8 cellular contexts compared by ENCODE assay signal in genomic region chr19:17539288-17540117, GRCh38. TPM values are rescaled to one million over a fixed set of nuclear protein-coding genes. Genes with fewer than 3 reads are reported as not detected.
DNase-seq lines count a peak whose midpoint lies in the region; ATAC-seq and TF ChIP-seq lines count a peak whose summit lies in the region.

No MANE protein-coding gene starts in this region.

- no peak overlapping the region for H3K27ac ChIP-seq in RWPE2 (ENCODE audit: poor library complexity, severe bottlenecking)

- no peaks in the 10 kb centered on the region for H3K36me3 Mint-ChIP-seq in natural killer cell treated with Interleukin-12 subunit alpha and Interleukin-12 subunit beta and Interleukin-15 and Interleukin-18, amount 100 ng/mL, for 72 hours
- H3K36me3 Mint-ChIP-seq in stimulated activated memory B cell treated with anti-CD40 and anti-IgM and Interleukin-4, amounts not matched to agents 10 μg/mL and 1 μg/mL and 100 μg/mL, for 72 hours = peaks cover 64% of the 10 kb centered on the region

- no peaks in the 10 kb centered on the region for H3K4me1 ChIP-seq in RWPE2 (ENCODE audit: insufficient read depth, poor library complexity, severe bottlenecking)

- peak; percentile 92 for DNase-seq in AG10803 (ENCODE audit: low read depth)
- DNase-seq in MG63 = peak; percentile 95
- DNase-seq in RWPE2 (ENCODE audit: low spot score) = peak; percentile 99
- DNase-seq in activated T-helper 9 cell treated with anti-CD3 and anti-CD28 coated beads, Interleukin-2, amount 50 U/mL, for 16 hours (ENCODE audit: low read depth) = peak; percentile 94
- DNase-seq in fibroblast of the aortic adventitia (ENCODE audit: low read depth) = peak; percentile 93
- DNase-seq in natural killer cell treated with Interleukin-12 subunit alpha and Interleukin-12 subunit beta and Interleukin-15 and Interleukin-18, amount 100 ng/mL, for 72 hours (ENCODE audit: low spot score) = peak; percentile 97

- peak overlapping the region; percentile 87 for H3K4me3 Mint-ChIP-seq in natural killer cell treated with Interleukin-12 subunit alpha and Interleukin-12 subunit beta and Interleukin-15 and Interleukin-18, amount 100 ng/mL, for 72 hours
- peak overlapping the region; percentile 84 for H3K4me3 Mint-ChIP-seq in stimulated activated memory B cell treated with anti-CD40 and anti-IgM and Interleukin-4, amounts not matched to agents 10 μg/mL and 1 μg/mL and 100 μg/mL, for 72 hours

- H3K4me3 ChIP-seq in AG10803 (ENCODE audit: low read length) (peak overlapping the region; percentile 60), MG63 (peak overlapping the region; percentile 39), RWPE2 (ENCODE audit: severe bottlenecking) (peak overlapping the region; percentile 33), fibroblast of the aortic adventitia (ENCODE audit: low read depth, low read length) (peak overlapping the region; percentile 61)

- H3K27ac Mint-ChIP-seq in natural killer cell treated with Interleukin-12 subunit alpha and Interleukin-12 subunit beta and Interleukin-15 and Interleukin-18, amount 100 ng/mL, for 72 hours = peak overlapping the region in 1 of 2 donors; percentile 47
- peak overlapping the region; percentile 76 for H3K27ac Mint-ChIP-seq in stimulated activated memory B cell treated with anti-CD40 and anti-IgM and Interleukin-4, amounts not matched to agents 10 μg/mL and 1 μg/mL and 100 μg/mL, for 72 hours

- H3K36me3 ChIP-seq in MG63 = no peaks in the 10 kb centered on the region
- H3K36me3 ChIP-seq in RWPE2 (ENCODE audit: low read depth) = no peaks in the 10 kb centered on the region

- ATAC-seq in GM21423 (IDR thresholded peaks at IDR 0.05; ENCODE audit: unreplicated experiment) (peak; percentile 76), RWPE2 (ENCODE audit: low read depth) (peak; percentile 77)
- ATAC-seq in natural killer cell treated with Interleukin-12 subunit alpha and Interleukin-12 subunit beta and Interleukin-15 and Interleukin-18, amount 100 ng/mL, for 72 hours = peak; percentile 96
- ATAC-seq in stimulated activated memory B cell treated with anti-CD40 and anti-IgM and Interleukin-4, amounts not matched to agents 10 μg/mL and 1 μg/mL and 100 μg/mL, for 72 hours = peak; percentile 91

- H3K27me3 ChIP-seq in MG63 = peaks cover 4% of the 10 kb centered on the region; the same call in 1 of the 2 replicates
- no peaks in the 10 kb centered on the region for H3K27me3 ChIP-seq in RWPE2 (ENCODE audit: insufficient read depth, poor library complexity, severe bottlenecking)

- TF ChIP-seq CTCF in AG10803 (conservative IDR thresholded peaks at IDR 0.05; ENCODE audit: low read length) (peak; percentile 24), RWPE2 (IDR thresholded peaks at IDR 0.05; ENCODE audit: poor library complexity, severe bottlenecking) (peak; percentile 61), fibroblast of the aortic adventitia (IDR thresholded peaks at IDR 0.05; ENCODE audit: insufficient read depth, low read length) (peak; percentile 40)

- no peaks in the 10 kb centered on the region for H3K9me3 Mint-ChIP-seq in natural killer cell treated with Interleukin-12 subunit alpha and Interleukin-12 subunit beta and Interleukin-15 and Interleukin-18, amount 100 ng/mL, for 72 hours
- no peaks in the 10 kb centered on the region for H3K9me3 Mint-ChIP-seq in stimulated activated memory B cell treated with anti-CD40 and anti-IgM and Interleukin-4, amounts not matched to agents 10 μg/mL and 1 μg/mL and 100 μg/mL, for 72 hours

- H3K9me3 ChIP-seq in MG63 (no peaks in the 10 kb centered on the region), RWPE2 (ENCODE audit: severe bottlenecking) (no peaks in the 10 kb centered on the region)

- no peaks in the 10 kb centered on the region for H3K27me3 Mint-ChIP-seq in natural killer cell treated with Interleukin-12 subunit alpha and Interleukin-12 subunit beta and Interleukin-15 and Interleukin-18, amount 100 ng/mL, for 72 hours
- H3K27me3 Mint-ChIP-seq in stimulated activated memory B cell treated with anti-CD40 and anti-IgM and Interleukin-4, amounts not matched to agents 10 μg/mL and 1 μg/mL and 100 μg/mL, for 72 hours = no peaks in the 10 kb centered on the region

- peaks cover 19 to 22% of the 10 kb centered on the region in 2 donors for H3K4me1 Mint-ChIP-seq in natural killer cell treated with Interleukin-12 subunit alpha and Interleukin-12 subunit beta and Interleukin-15 and Interleukin-18, amount 100 ng/mL, for 72 hours (ENCODE audit: low read depth in 2 of 2)
- H3K4me1 Mint-ChIP-seq in stimulated activated memory B cell treated with anti-CD40 and anti-IgM and Interleukin-4, amounts not matched to agents 10 μg/mL and 1 μg/mL and 100 μg/mL, for 72 hours = peaks cover 60% of the 10 kb centered on the region

RNA-seq across cellular contexts. Expression of gene COLGALT1, which starts 15.9 kb away (rescaled TPM):
- total RNA-seq in MG63 (2014; rRNA removed; shearing (Covaris generic); ENCODE audit: low replicate concordance) = 146 and 155 TPM in 2 replicates
- 62.5 and 93.1 TPM in 2 replicates for total RNA-seq in fibroblast of the aortic adventitia (ENCODE audit: low replicate concordance)
- total RNA-seq in natural killer cell treated with Interleukin-12 subunit alpha and Interleukin-12 subunit beta and Interleukin-15 and Interleukin-18, amount 100 ng/mL, for 72 hours = 100 to 1,000 TPM in 1 of 2 donors, 10 to 100 TPM in 1; 53.9 to 122 TPM

RNA-seq across cellular contexts. Expression of gene PGLS, which starts 28.1 kb away (rescaled TPM):
- 87.7 and 149 TPM in 2 replicates for total RNA-seq in MG63 (2014; rRNA removed; shearing (Covaris generic); ENCODE audit: low replicate concordance)
- total RNA-seq in fibroblast of the aortic adventitia (ENCODE audit: low replicate concordance) = 91.6 and 148 TPM in 2 replicates
- 10 to 100 TPM; 42.8 to 64.6 TPM for total RNA-seq in natural killer cell treated with Interleukin-12 subunit alpha and Interleukin-12 subunit beta and Interleukin-15 and Interleukin-18, amount 100 ng/mL, for 72 hours
